ENCODE assay signal across 2 cellular contexts in genomic region chr14:83575301-83575700, GRCh38.
TF ChIP-seq lines count a peak whose summit lies in the region.

No MANE protein-coding gene starts in this region.

TF ChIP-seq in GM23338, 12 proteins besides CTCF, POLR2A, EP300 and RAD21 (continued from another document):
- no peak for TF ChIP-seq ZNF462 (CRISPR knock-in tag; IDR thresholded peaks at IDR 0.05)
- no peak for TF ChIP-seq EZH2phosphoT487 (IDR thresholded peaks at IDR 0.05; ENCODE audit: unreplicated experiment)
- no peak for TF ChIP-seq STAT1 (IDR thresholded peaks at IDR 0.05; ENCODE audit: unreplicated experiment)
- TF ChIP-seq CREB1 (CRISPR knock-in tag; IDR thresholded peaks at IDR 0.05; ENCODE audit: low read depth): no peak

TF ChIP-seq in WTC11, 78 proteins besides CTCF, POLR2A, EP300 and RAD21 (continued from another document):
- no peak for TF ChIP-seq ZNF281 (CRISPR knock-in tag; IDR thresholded peaks at IDR 0.05)
- no peak for TF ChIP-seq NFATC4 (CRISPR knock-in tag; IDR thresholded peaks at IDR 0.05)
